In the genomic region with DNA sequence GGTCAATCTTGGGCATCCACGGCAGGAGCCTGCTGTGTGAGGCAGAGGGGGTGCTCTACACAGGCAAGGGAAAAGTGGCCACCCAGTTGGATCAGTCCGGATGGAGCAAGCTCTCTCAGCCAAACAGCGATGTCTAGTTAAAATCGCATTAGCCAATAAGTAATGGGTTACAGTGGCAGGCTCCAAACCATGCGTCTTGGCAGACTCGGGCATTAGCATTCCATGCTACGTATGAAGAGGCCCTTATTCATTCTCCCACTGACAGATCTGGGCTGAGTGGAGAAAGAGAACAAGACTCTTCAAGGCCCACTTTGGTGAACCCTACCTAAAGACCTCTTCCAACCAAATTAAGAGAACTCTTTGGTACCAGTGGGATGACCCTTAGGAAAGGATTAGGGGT, we compare ENCODE assay signal across 32 cellular contexts. TPM values are rescaled to one million over a fixed set of nuclear protein-coding genes. Genes with fewer than 3 reads are reported as not detected.
"Had no signal": no experiment of that assay in that cellular context is flagged by ENCODE, and none has a peak within 500 bp of the region (broad histone marks: within the 10 kb centered on the region; RNA-seq: fewer than 3 reads in every experiment).

No MANE protein-coding gene starts in this region.

- FAIRE-seq: colon, islet of Langerhans had no signal

- H3K4me2 ChIP-seq: smooth muscle cell had no signal

- H3K4me3 Mint-ChIP-seq: activated CD4-positive, alpha-beta memory T cell treated with anti-CD3 and anti-CD28 coated beads, Interleukin-2, amount 10 ng/mL, durations not matched to agents 7 days and 5 days; activated CD4-positive, alpha-beta T cell treated with anti-CD3 and anti-CD28 coated beads, Interleukin-2, amount 10 ng/mL, durations not matched to agents 24 days and 14 days; activated naive CD8-positive, alpha-beta T cell treated with anti-CD3 and anti-CD28 coated beads, Interleukin-2, amount 50 U/mL, for 24 hours; brain; naive B cell; neural crest cell; T-helper 2 cell treated with Interferon-gamma antibody and Interleukin-4, amounts not matched to agents 5 μg/mL and 100 μg/mL, for 36 hours had no signal

- H3K27me3 ChIP-seq: heart left ventricle, sigmoid colon, testis, upper lobe of left lung had no signal

- H3K4me1 ChIP-seq: testis had no signal

- H3K9me3 Mint-ChIP-seq: activated CD4-positive, alpha-beta memory T cell treated with anti-CD3 and anti-CD28 coated beads, Interleukin-2, amount 10 ng/mL, durations not matched to agents 7 days and 5 days; activated CD4-positive, alpha-beta T cell treated with anti-CD3 and anti-CD28 coated beads, Interleukin-2, amount 10 ng/mL, durations not matched to agents 24 days and 14 days; activated naive CD8-positive, alpha-beta T cell treated with anti-CD3 and anti-CD28 coated beads, Interleukin-2, amount 50 U/mL, for 24 hours; brain; naive B cell; neural crest cell; stimulated activated naive B cell treated with anti-CD40 and anti-IgM and Interleukin-4, amounts not matched to agents 10 μg/mL and 1 μg/mL and 100 μg/mL, for 72 hours; T-helper 2 cell treated with Interferon-gamma antibody and Interleukin-4, amounts not matched to agents 5 μg/mL and 100 μg/mL, for 36 hours had no signal

- H3K27me3 Mint-ChIP-seq: activated CD4-positive, alpha-beta memory T cell treated with anti-CD3 and anti-CD28 coated beads, Interleukin-2, amount 10 ng/mL, durations not matched to agents 7 days and 5 days; activated CD4-positive, alpha-beta T cell treated with anti-CD3 and anti-CD28 coated beads, Interleukin-2, amount 10 ng/mL, durations not matched to agents 24 days and 14 days; activated naive CD8-positive, alpha-beta T cell treated with anti-CD3 and anti-CD28 coated beads, Interleukin-2, amount 50 U/mL, for 24 hours; naive B cell; stimulated activated naive B cell treated with anti-CD40 and anti-IgM and Interleukin-4, amounts not matched to agents 10 μg/mL and 1 μg/mL and 100 μg/mL, for 72 hours had no signal

- H3K4me1 Mint-ChIP-seq: activated CD4-positive, alpha-beta memory T cell treated with anti-CD3 and anti-CD28 coated beads, Interleukin-2, amount 10 ng/mL, durations not matched to agents 7 days and 5 days; activated CD4-positive, alpha-beta T cell treated with anti-CD3 and anti-CD28 coated beads, Interleukin-2, amount 10 ng/mL, durations not matched to agents 24 days and 14 days; activated naive CD8-positive, alpha-beta T cell treated with anti-CD3 and anti-CD28 coated beads, Interleukin-2, amount 50 U/mL, for 24 hours; brain; naive B cell; stimulated activated naive B cell treated with anti-CD40 and anti-IgM and Interleukin-4, amounts not matched to agents 10 μg/mL and 1 μg/mL and 100 μg/mL, for 72 hours had no signal

- H3K27ac Mint-ChIP-seq: activated CD4-positive, alpha-beta memory T cell treated with anti-CD3 and anti-CD28 coated beads, Interleukin-2, amount 10 ng/mL, durations not matched to agents 7 days and 5 days; activated CD4-positive, alpha-beta T cell treated with anti-CD3 and anti-CD28 coated beads, Interleukin-2, amount 10 ng/mL, durations not matched to agents 24 days and 14 days; activated naive CD8-positive, alpha-beta T cell treated with anti-CD3 and anti-CD28 coated beads, Interleukin-2, amount 50 U/mL, for 24 hours; brain; stimulated activated naive B cell treated with anti-CD40 and anti-IgM and Interleukin-4, amounts not matched to agents 10 μg/mL and 1 μg/mL and 100 μg/mL, for 72 hours; T-helper 2 cell treated with Interferon-gamma antibody and Interleukin-4, amounts not matched to agents 5 μg/mL and 100 μg/mL, for 36 hours had no signal

- H3K4me3 ChIP-seq: heart left ventricle, sigmoid colon, smooth muscle cell, testis, upper lobe of left lung had no signal

- H3K9me3 ChIP-seq: heart left ventricle, sigmoid colon, testis, upper lobe of left lung had no signal

- DNase-seq: activated CD4-positive, alpha-beta memory T cell treated with anti-CD3 and anti-CD28 coated beads, Interleukin-2, amount 10 ng/mL, durations not matched to agents 7 days and 5 days; activated CD4-positive, alpha-beta T cell treated with anti-CD3 and anti-CD28 coated beads, Interleukin-2, amount 10 ng/mL, durations not matched to agents 24 days and 14 days; activated gamma-delta T cell; activated naive CD4-positive, alpha-beta T cell treated with anti-CD3 and anti-CD28 coated beads, Interleukin-2, amount 50 U/mL, for 16 hours; activated naive CD8-positive, alpha-beta T cell treated with anti-CD3 and anti-CD28 coated beads, Interleukin-2, amount 50 U/mL, for 24 hours; aorta; caudate nucleus; effector memory CD4-positive, alpha-beta T cell; heart left ventricle; mesendoderm; naive B cell; retina; sigmoid colon; stimulated activated CD4-positive, alpha-beta T cell treated with anti-CD3 and anti-CD28 coated beads, Interleukin-15, amount 100 ng/mL, for 24 hours; stimulated activated CD8-positive, alpha-beta memory T cell treated with anti-CD3 and anti-CD28 coated beads, Interleukin-4, amount 100 ng/mL, for 48 hours; stimulated activated naive B cell treated with anti-CD40 and anti-IgM and Interleukin-4, amounts not matched to agents 10 μg/mL and 1 μg/mL and 100 μg/mL, for 72 hours; testis; upper lobe of left lung had no signal

- ATAC-seq: activated CD4-positive, CD25-positive, alpha-beta regulatory T cell treated with anti-CD3 and anti-CD28 coated beads, Interleukin-2, amount 50 U/mL, for 24 hours; activated naive CD8-positive, alpha-beta T cell treated with anti-CD3 and anti-CD28 coated beads, Interleukin-2, amount 50 U/mL, for 24 hours; heart left ventricle; stimulated activated naive B cell treated with anti-CD40 and anti-IgM and Interleukin-4, amounts not matched to agents 10 μg/mL and 1 μg/mL and 100 μg/mL, for 72 hours had no signal

- H3K27ac ChIP-seq: heart left ventricle, sigmoid colon, testis, upper lobe of left lung, VCaP had no signal

RNA-seq across cellular contexts. Expression of gene LDHAL6B, which starts 52.4 kb away (rescaled TPM):
- total RNA-seq: activated CD4-positive, alpha-beta memory T cell treated with anti-CD3 and anti-CD28 coated beads, Interleukin-2, amount 10 ng/mL, durations not matched to agents 7 days and 5 days; activated CD4-positive, alpha-beta T cell treated with anti-CD3 and anti-CD28 coated beads, Interleukin-2, amount 10 ng/mL, durations not matched to agents 24 days and 14 days; aorta; dermis microvascular lymphatic vessel endothelial cell; heart left ventricle; liver; mucosa of gallbladder; neural crest cell; osteoblast; posterior vena cava; sigmoid colon; smooth muscle cell had no signal
- polyA plus RNA-seq: aorta, esophagus, heart left ventricle, liver, sigmoid colon, smooth muscle cell had no signal
